In genomic region chr6:152637422-152638047, GRCh38 we compare ENCODE assay signal across 9 cellular contexts. TPM values are rescaled to one million over a fixed set of nuclear protein-coding genes. Genes with fewer than 3 reads are reported as not detected.
A peak's percentile ranks its signal among the peaks of the same experiment; 100 is the strongest.
DNase-seq lines count a peak whose midpoint lies in the region; ATAC-seq and TF ChIP-seq lines count a peak whose summit lies in the region.
"Had no signal": no experiment of that assay in that cellular context is flagged by ENCODE, and none has a peak within 500 bp of the region (broad histone marks: within the 10 kb centered on the region; RNA-seq: fewer than 3 reads in every experiment).

No MANE protein-coding gene starts in this region.

- H3K79me2 ChIP-seq in parathyroid adenoma = no peaks in the 10 kb centered on the region

- ATAC-seq in T-helper 17 cell (no peak), gastroesophageal sphincter (no peak), GM21576 (IDR thresholded peaks at IDR 0.05; ENCODE audit: unreplicated experiment) (no peak)

- H3K27ac ChIP-seq in CD8-positive, alpha-beta memory T cell (ENCODE audit: low read depth, low read length) = no peak overlapping the region
- H3K27ac ChIP-seq in gastroesophageal sphincter = peak overlapping the region in 3 of 4 donors; percentile 73 to 84 (median 81)
- H3K27ac ChIP-seq in parathyroid adenoma = no peak overlapping the region
- peak overlapping the region in 2 of 5 donors; percentile 78 for H3K27ac ChIP-seq in adrenal gland

- no peaks in the 10 kb centered on the region for H3K36me3 ChIP-seq in CD8-positive, alpha-beta memory T cell (ENCODE audit: insufficient read depth, low read length)
- H3K36me3 ChIP-seq in gastroesophageal sphincter = no peaks in the 10 kb centered on the region
- no peaks in the 10 kb centered on the region for H3K36me3 ChIP-seq in parathyroid adenoma (ENCODE audit: control insufficient read depth, insufficient read depth, low read length)
- H3K36me3 ChIP-seq in adrenal gland (replicated peaks in 1 of 2) = no peaks in the 10 kb centered on the region

- peak overlapping the region; percentile 55 for H2AFZ ChIP-seq in parathyroid adenoma

- H3K9me3 Mint-ChIP-seq in CD8-positive, alpha-beta memory T cell = no peaks in the 10 kb centered on the region

- peaks cover 4 to 19% of the 10 kb centered on the region in 2 donors for H3K27me3 Mint-ChIP-seq in CD8-positive, alpha-beta memory T cell
- H3K27me3 Mint-ChIP-seq in T-helper 17 cell = peaks cover 54% of the 10 kb centered on the region

- WGBS in gastroesophageal sphincter (ENCODE audit: low coverage in 1 of 2), 2 donors = 34 to 53% methylated on average over 7 to 8 of the region's 8 CpGs
- WGBS in adrenal gland, 4 donors = 38 to 56% (median 44%) methylated on average over 8 of the region's 8 CpGs

- no peak for DNase-seq in CD8-positive, alpha-beta memory T cell
- DNase-seq in T-helper 17 cell = no peak
- DNase-seq in NOMO-1 treated with DMSO at 0.1 percent for 48 hours (lab: John Stamatoyannopoulos, UW; ENCODE audit: unreplicated experiment) = no peak
- no peak for DNase-seq in adrenal gland
- DNase-seq in Kasumi-1 (lab: John Stamatoyannopoulos, UW) = no peak
- DNase-seq: NCI-H446 had no signal

- peak overlapping the region in 6 of 8 donors; percentile 16 to 85 (median 63) for H3K27ac Mint-ChIP-seq in CD8-positive, alpha-beta memory T cell
- H3K27ac Mint-ChIP-seq in T-helper 17 cell = no peak overlapping the region

- H3K4me3 ChIP-seq in CD8-positive, alpha-beta memory T cell (ENCODE audit: low read length) = no peak overlapping the region
- H3K4me3 ChIP-seq in gastroesophageal sphincter (peak overlapping the region; percentile 59 to 79), parathyroid adenoma (ENCODE audit: low read depth, low read length) (peak overlapping the region; percentile 49), adrenal gland (peak overlapping the region in 1 of 4 donors; percentile 57)

- CTCF ChIA-PET in CD8-positive, alpha-beta memory T cell (lab: Charles Lee) = interaction anchor here (1.7 kb wide), 1 partner anchor 10 kb away, joined by 4 read pairs; no protein-coding TSS in a partner anchor

- no peak for TF ChIP-seq POLR2A in gastroesophageal sphincter (IDR thresholded peaks at IDR 0.05)
- TF ChIP-seq POLR2A in adrenal gland (IDR thresholded peaks at IDR 0.05) = no peak

- no peaks in the 10 kb centered on the region for H3K9me3 ChIP-seq in CD8-positive, alpha-beta memory T cell (ENCODE audit: low read length)
- H3K9me3 ChIP-seq in T-helper 17 cell (ENCODE audit: control insufficient read depth, low read length, poor library complexity, severe bottlenecking) (no peaks in the 10 kb centered on the region), gastroesophageal sphincter (no peaks in the 10 kb centered on the region), parathyroid adenoma (ENCODE audit: control insufficient read depth, low read length) (no peaks in the 10 kb centered on the region), adrenal gland (replicated peaks in 1 of 3) (no peaks in the 10 kb centered on the region)

- peaks cover 0 to 6% (median 0%) of the 10 kb centered on the region in 3 donors for H3K36me3 Mint-ChIP-seq in CD8-positive, alpha-beta memory T cell
- H3K36me3 Mint-ChIP-seq in T-helper 17 cell (ENCODE audit: low read depth) = peaks cover 6% of the 10 kb centered on the region

- peak overlapping the region; percentile 66 to 99 (median 97) for H3K4me3 Mint-ChIP-seq in CD8-positive, alpha-beta memory T cell
- peak overlapping the region; percentile 47 for H3K4me3 Mint-ChIP-seq in T-helper 17 cell

- TF ChIP-seq CTCF in gastroesophageal sphincter (IDR thresholded peaks at IDR 0.05) = no peak
- TF ChIP-seq CTCF in parathyroid adenoma (IDR thresholded peaks at IDR 0.05) = no peak
- no peak for TF ChIP-seq CTCF in adrenal gland (IDR thresholded peaks at IDR 0.05)

- H3K4me2 ChIP-seq in parathyroid adenoma (ENCODE audit: low read length) = peak overlapping the region; percentile 67

- intact Hi-C loops in adrenal gland (cut with DNase I) = no loop called here

- H3K4me1 Mint-ChIP-seq in CD8-positive, alpha-beta memory T cell = peaks cover 49 to 65% (median 53%) of the 10 kb centered on the region in 3 donors
- H3K4me1 Mint-ChIP-seq in T-helper 17 cell = peaks cover 8% of the 10 kb centered on the region

- H3K9ac ChIP-seq in parathyroid adenoma = no peak overlapping the region

- no peaks in the 10 kb centered on the region for H3K27me3 ChIP-seq in CD8-positive, alpha-beta memory T cell (ENCODE audit: insufficient read depth, low read length, poor library complexity, severe bottlenecking)
- H3K27me3 ChIP-seq in gastroesophageal sphincter (no peaks in the 10 kb centered on the region), parathyroid adenoma (ENCODE audit: control insufficient read depth, insufficient read depth, low read length) (no peaks in the 10 kb centered on the region), adrenal gland (no peaks in the 10 kb centered on the region)

- TF ChIP-seq EP300 in gastroesophageal sphincter (IDR thresholded peaks at IDR 0.05) = no peak

- POLR2A ChIA-PET in CD8-positive, alpha-beta memory T cell (lab: Charles Lee) = no interaction called here

- no peaks in the 10 kb centered on the region for H3K4me1 ChIP-seq in CD8-positive, alpha-beta memory T cell (ENCODE audit: insufficient read depth, low read length)
- peaks cover 0 to 25% (median 0%) of the 10 kb centered on the region in 3 donors for H3K4me1 ChIP-seq in gastroesophageal sphincter
- no peaks in the 10 kb centered on the region for H3K4me1 ChIP-seq in parathyroid adenoma
- H3K4me1 ChIP-seq in adrenal gland (replicated peaks in 1 of 2) = no peaks in the 10 kb centered on the region

RNA-seq across cellular contexts. Expression of gene SYNE1, which starts 0.4 kb away (rescaled TPM):
- total RNA-seq in CD8-positive, alpha-beta memory T cell = 10 to 100 TPM; 41.0 to 48.4 TPM
- polyA plus RNA-seq in CD8-positive, alpha-beta memory T cell = 79.0 TPM
- total RNA-seq in T-helper 17 cell (100 to 1,000 TPM; 131 to 165 TPM), gastroesophageal sphincter (100 to 1,000 TPM; 160 to 268 (median 215) TPM), adrenal gland (100 to 1,000 TPM in 4 of 8 donors, 10 to 100 TPM in 4; 46.4 to 170 (median 103) TPM)
- 10 to 100 TPM; 29.0 to 74.7 (median 64.9) TPM for polyA plus RNA-seq in adrenal gland

Comparison
In these comparisons a context has a peak if more than half of its experiments do, and no peak if none do; other contexts are left out.
1. H3K27ac ChIP-seq: peak in gastroesophageal sphincter (3 of 4); none in CD8-positive, alpha-beta memory T cell (single experiment) and parathyroid adenoma (single experiment).